In genomic region chr5:77077821-77078176, GRCh38 we compare ENCODE assay signal across 8 cellular contexts. TPM values are rescaled to one million over a fixed set of nuclear protein-coding genes. Genes with fewer than 3 reads are reported as not detected.
DNase-seq lines count a peak whose midpoint lies in the region; ATAC-seq and TF ChIP-seq lines count a peak whose summit lies in the region.

No MANE protein-coding gene starts in this region.

- H3K14ac ChIP-seq in neuronal stem cell (ENCODE audit: low read length) = no peak overlapping the region

- no peak overlapping the region for H4K91ac ChIP-seq in neuronal stem cell (ENCODE audit: low read depth, low read length, poor library complexity)

- H3K9ac ChIP-seq in neuronal stem cell (ENCODE audit: low read depth, low read length, poor library complexity) = no peak overlapping the region

- no peak overlapping the region for H2BK120ac ChIP-seq in neuronal stem cell (ENCODE audit: low read depth, low read length)

- H2BK12ac ChIP-seq in neuronal stem cell (ENCODE audit: low read length) = no peak overlapping the region

- H3K4me2 ChIP-seq in neuronal stem cell (ENCODE audit: insufficient read depth, low read length, poor library complexity, severe bottlenecking) = peak overlapping the region; percentile 29

- no peak overlapping the region for H2BK5ac ChIP-seq in neuronal stem cell (ENCODE audit: low read length)

- DNase-seq in coronary artery (ENCODE audit: low spot score) (no peak), neuronal stem cell (ENCODE audit: low spot score) (no peak), kidney glomerular epithelial cell (lab: John Stamatoyannopoulos, UW) (no peak), DMS 273 (lab: John Stamatoyannopoulos, UW; ENCODE audit: unreplicated experiment) (no peak)

- H3K27me3 ChIP-seq in neuronal stem cell (ENCODE audit: control insufficient read depth in 3 of 3, insufficient read depth in 3 of 3, low read depth in 1 of 3, low read length in 3 of 3) = peaks cover 0 to 4% (median 0%) of the 10 kb centered on the region in 3 experiments

- no peak overlapping the region for H3K23ac ChIP-seq in neuronal stem cell (ENCODE audit: low read depth, low read length, poor library complexity)

- no peak overlapping the region for H2BK15ac ChIP-seq in neuronal stem cell (ENCODE audit: low read length)

- H3K79me1 ChIP-seq in neuronal stem cell (ENCODE audit: low read depth, low read length) = no peaks in the 10 kb centered on the region

- H3K4me3 ChIP-seq in coronary artery (peak overlapping the region; percentile 78), neuronal stem cell (ENCODE audit: low read length in 2 of 2) (peak overlapping the region in 1 of 2 donors; percentile 85)

- peak; percentile 28 for TF ChIP-seq CTCF in C4-2B (conservative IDR thresholded peaks at IDR 0.05)
- TF ChIP-seq CTCF in coronary artery (IDR thresholded peaks at IDR 0.05) = no peak

- ATAC-seq in HG03175 (IDR thresholded peaks at IDR 0.05; ENCODE audit: unreplicated experiment) = peak; percentile 22
- ATAC-seq in HG03342 (IDR thresholded peaks at IDR 0.05; ENCODE audit: unreplicated experiment) = no peak
- ATAC-seq in GM21737 (IDR thresholded peaks at IDR 0.05; ENCODE audit: unreplicated experiment) = no peak

- peaks cover 0 to 34% of the 10 kb centered on the region in 2 donors for H3K36me3 ChIP-seq in neuronal stem cell (replicated peaks in 1 of 2; ENCODE audit: control insufficient read depth in 2 of 2, insufficient read depth in 2 of 2, low read length in 2 of 2)

- no peak overlapping the region for H2AK5ac ChIP-seq in neuronal stem cell (ENCODE audit: low read depth, low read length)

- H3K4ac ChIP-seq in neuronal stem cell (ENCODE audit: low read length) = no peak overlapping the region

- WGBS in neuronal stem cell (ENCODE audit: extremely low coverage in 2 of 2, insufficient read length in 2 of 2, insufficient replicate concordance in 1 of 2), 2 donors = no CpG with 5 or more reads among the region's 15 CpGs

- H3K4me1 ChIP-seq in neuronal stem cell (ENCODE audit: control insufficient read depth in 2 of 2, insufficient read depth in 1 of 2, low read depth in 1 of 2, low read length in 2 of 2) = no peaks in the 10 kb centered on the region

- H3K18ac ChIP-seq in neuronal stem cell (ENCODE audit: low read length) = peak overlapping the region; percentile 67

- H3K9me3 ChIP-seq in neuronal stem cell (replicated peaks in 1 of 2; ENCODE audit: control insufficient read depth in 2 of 2, insufficient read depth in 1 of 2, low read depth in 1 of 2, low read length in 2 of 2) = no peaks in the 10 kb centered on the region

- H2AFZ ChIP-seq in neuronal stem cell (ENCODE audit: low read length) = no peak overlapping the region

- H3K27ac ChIP-seq in C4-2B = no peak overlapping the region
- H3K27ac ChIP-seq in coronary artery = peak overlapping the region in 1 of 2 donors; percentile 79
- no peak overlapping the region for H3K27ac ChIP-seq in neuronal stem cell (replicated peaks; ENCODE audit: low read length)

- H4K8ac ChIP-seq in neuronal stem cell (ENCODE audit: low read depth, low read length) = no peak overlapping the region

RNA-seq across cellular contexts. Expression of gene ZBED3, which starts 9.3 kb away (rescaled TPM):
- 4.6 TPM for polyA plus RNA-seq in neuronal stem cell (2013, experiment 1 of 2)
- polyA plus RNA-seq in neuronal stem cell (2013, experiment 2 of 2) = 4.7 TPM

RNA-seq across cellular contexts. Expression of gene AGGF1, which starts 47.6 kb away (rescaled TPM):
- polyA plus RNA-seq in neuronal stem cell (2013, experiment 1 of 2) = 22.6 TPM
- polyA plus RNA-seq in neuronal stem cell (2013, experiment 2 of 2) = 23.7 TPM
